Comparison of ENCODE assay signal across 21 cellular contexts in genomic region chr3:98542623-98543022, GRCh38. TPM values are rescaled to one million over a fixed set of nuclear protein-coding genes. Genes with fewer than 3 reads are reported as not detected.
"Had no signal": no experiment of that assay in that cellular context is flagged by ENCODE, and none has a peak within 500 bp of the region (broad histone marks: within the 10 kb centered on the region; RNA-seq: fewer than 3 reads in every experiment).

No MANE protein-coding gene starts in this region.

- ATAC-seq: body of pancreas; effector memory CD8-positive, alpha-beta T cell; naive thymus-derived CD4-positive, alpha-beta T cell; psoas muscle; right cardiac atrium had no signal

- H3K27ac ChIP-seq: body of pancreas, esophagus squamous epithelium, ovary, psoas muscle, skin epidermis, stomach, vagina had no signal

- H3K4me3 ChIP-seq: body of pancreas, esophagus squamous epithelium, ovary, psoas muscle, skin epidermis, stomach, vagina had no signal

- H3K4me3 Mint-ChIP-seq: effector memory CD8-positive, alpha-beta T cell; naive thymus-derived CD4-positive, alpha-beta T cell had no signal

- H3K36me3 ChIP-seq: esophagus squamous epithelium, ovary, stomach, vagina had no signal

- H3K4me1 ChIP-seq: body of pancreas, esophagus squamous epithelium, psoas muscle, stomach, vagina had no signal

- H3K9me3 ChIP-seq: body of pancreas, esophagus squamous epithelium, ovary, psoas muscle, stomach, vagina had no signal

- H3K27me3 Mint-ChIP-seq: effector memory CD8-positive, alpha-beta T cell had no signal

- H3K9me3 Mint-ChIP-seq: effector memory CD8-positive, alpha-beta T cell had no signal

- FAIRE-seq: TTC549 had no signal

- DNase-seq: activated naive CD4-positive, alpha-beta T cell treated with anti-CD3 and anti-CD28 coated beads, Interleukin-2, amount 50 U/mL, for 16 hours; body of pancreas; effector memory CD8-positive, alpha-beta T cell; esophagus squamous epithelium; mesenchymal stem cell; naive thymus-derived CD4-positive, alpha-beta T cell; ovary; psoas muscle; right cardiac atrium; stomach; trophoblast cell had no signal

- H3K27me3 ChIP-seq: body of pancreas, esophagus squamous epithelium, ovary, stomach, vagina had no signal

RNA-seq across cellular contexts. Expression of gene GPR15, which starts 10.8 kb away (rescaled TPM):
- total RNA-seq: body of pancreas, cardiac septum, dermis microvascular lymphatic vessel endothelial cell, glomerular endothelial cell, lower leg skin, psoas muscle, right cardiac atrium, stomach, temporal lobe had no signal
- polyA plus RNA-seq: ovary, psoas muscle, right cardiac atrium had no signal

RNA-seq across cellular contexts. Expression of gene OR5K2, which starts 45.1 kb away (rescaled TPM):
- total RNA-seq: body of pancreas; cardiac septum; dermis microvascular lymphatic vessel endothelial cell; esophagus squamous epithelium; glomerular endothelial cell; lower leg skin; mucosa of gallbladder; naive thymus-derived CD4-positive, alpha-beta T cell; ovary; psoas muscle; right cardiac atrium; stomach; T-helper 2 cell treated with Interferon-gamma antibody and Interleukin-4, amounts not matched to agents 100 ng/mL and 5 ng/mL, for 36 hours; temporal lobe; vagina had no signal
- polyA plus RNA-seq: naive thymus-derived CD4-positive, alpha-beta T cell; ovary; psoas muscle; right cardiac atrium; stomach had no signal
